ENCODE assay signal across 9 cellular contexts in the genomic region with DNA sequence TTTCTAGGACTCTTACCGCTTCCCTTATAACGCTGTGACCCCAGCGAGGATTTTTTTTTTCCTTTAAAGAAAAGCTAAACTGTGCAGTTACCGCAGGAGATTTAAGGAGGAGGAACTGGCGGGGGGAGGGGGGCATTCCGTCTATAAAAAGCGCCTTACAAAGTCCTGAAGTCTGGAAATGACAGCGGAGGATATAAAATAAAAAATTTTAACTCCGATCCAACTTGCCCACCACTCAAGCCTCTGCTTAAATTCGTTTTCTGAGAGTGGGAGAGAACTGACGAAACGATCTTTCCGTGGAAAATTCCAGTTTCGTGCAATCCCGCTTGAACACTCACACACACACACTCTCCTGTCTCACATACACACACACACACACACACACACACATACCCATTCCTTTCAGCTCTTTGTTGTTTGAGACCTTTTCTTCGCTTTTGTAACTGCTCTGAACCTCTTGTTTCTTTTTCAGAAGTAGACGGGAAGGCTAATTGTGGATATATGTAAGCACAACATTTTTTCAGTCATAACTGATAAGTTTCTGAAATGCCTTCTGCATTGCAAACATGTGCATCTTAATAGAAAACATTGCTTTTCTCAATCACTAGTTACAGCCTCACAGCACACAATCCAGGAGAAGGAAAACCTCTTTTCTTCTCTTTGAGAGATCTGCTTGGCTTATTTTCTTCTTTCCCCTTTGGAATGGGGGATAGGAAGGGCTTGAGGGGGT. TPM values are rescaled to one million over a fixed set of nuclear protein-coding genes. Genes with fewer than 3 reads are reported as not detected.
DNase-seq lines count a peak whose midpoint lies in the region; ATAC-seq, FAIRE-seq and TF ChIP-seq lines count a peak whose summit lies in the region.
"Had no signal": no experiment of that assay in that cellular context is flagged by ENCODE, and none has a peak within 500 bp of the region (broad histone marks: within the 10 kb centered on the region; RNA-seq: fewer than 3 reads in every experiment).

No MANE protein-coding gene starts in this region.

- H3K4me3 ChIP-seq in fibroblast of villous mesenchyme (ENCODE audit: low read depth, low read length) (peak overlapping the region; percentile 59), sigmoid colon (peak overlapping the region; percentile 18 to 45 (median 41))

- H3K9me3 ChIP-seq in ES-I3 (ENCODE audit: control insufficient read depth, insufficient read depth, low read length) (no peaks in the 10 kb centered on the region), T-helper 17 cell (ENCODE audit: control insufficient read depth, low read length, poor library complexity, severe bottlenecking) (no peaks in the 10 kb centered on the region), sigmoid colon (no peaks in the 10 kb centered on the region)

- peaks cover 85% of the 10 kb centered on the region for H3K27me3 Mint-ChIP-seq in T-helper 17 cell

- H3K27me3 ChIP-seq in sigmoid colon = peaks cover 42 to 89% (median 56%) of the 10 kb centered on the region in 3 donors

- no peaks in the 10 kb centered on the region for H3K36me3 Mint-ChIP-seq in T-helper 17 cell (ENCODE audit: low read depth)

- H3K27ac ChIP-seq in sigmoid colon = peak overlapping the region in 3 of 4 donors; percentile 44 to 91 (median 46)

- no peak for FAIRE-seq in HTR-8/SVneo (lab: Jason Lieb, UNC)

- no peak for TF ChIP-seq POLR2A in sigmoid colon (IDR thresholded peaks at IDR 0.05)

- H3K27ac Mint-ChIP-seq in T-helper 17 cell = no peak overlapping the region

- DNase-seq in T-helper 17 cell = no peak
- DNase-seq in fibroblast of villous mesenchyme (ENCODE audit: low read depth) = peak; percentile 36
- no peak for DNase-seq in sigmoid colon
- DNase-seq in NCI-H1092 treated with DMSO at 0.1 percent for 48 hours (lab: John Stamatoyannopoulos, UW) = no peak
- no peak for DNase-seq in COR-L47 (lab: John Stamatoyannopoulos, UW)
- no peak for DNase-seq in middle frontal gyrus (ENCODE audit: extremely low spot score, low spot score)
- no peak for DNase-seq in HTR-8/SVneo (ENCODE audit: insufficient read length, low spot score)
- DNase-seq: NK-92 treated with Interleukin-12 subunit alpha and Interleukin-12 subunit beta, amount 100 ng/mL, for 24 hours had no signal

- peak overlapping the region; percentile 81 for H3K4me3 Mint-ChIP-seq in T-helper 17 cell

- no peak for TF ChIP-seq CTCF in fibroblast of villous mesenchyme (IDR thresholded peaks at IDR 0.05; ENCODE audit: insufficient read depth, low read depth, low read length)
- no peak for TF ChIP-seq CTCF in sigmoid colon (IDR thresholded peaks at IDR 0.05)

- intact Hi-C loops in sigmoid colon (cut with DNase I) = no loop called here

- H3K36me3 ChIP-seq in ES-I3 (ENCODE audit: insufficient read depth, low read length) = no peaks in the 10 kb centered on the region
- no peaks in the 10 kb centered on the region for H3K36me3 ChIP-seq in sigmoid colon

- no peak for ATAC-seq in T-helper 17 cell

- H3K4me1 ChIP-seq in ES-I3 (ENCODE audit: insufficient read depth, low read length) (peaks cover 3% of the 10 kb centered on the region; the same call in 1 of the 2 replicates), sigmoid colon (peaks cover 0 to 44% (median 38%) of the 10 kb centered on the region in 4 donors)

- WGBS in sigmoid colon, 2 donors = 4 to 10% methylated on average over 17 of the region's 17 CpGs

- peak overlapping the region; percentile 61; the same call in 1 of the 2 replicates for H3K9ac ChIP-seq in ES-I3 (ENCODE audit: low read depth, low read length)

- H3K4me1 Mint-ChIP-seq in T-helper 17 cell = peaks cover 12% of the 10 kb centered on the region

- no peak for TF ChIP-seq EP300 in sigmoid colon (IDR thresholded peaks at IDR 0.05)

RNA-seq across cellular contexts. Expression of gene HPSE2, which starts 0.7 kb away (rescaled TPM):
- total RNA-seq in T-helper 17 cell (under 1 TPM in 1 of 2 donors, not detected in 1; 0.34 TPM), fibroblast of villous mesenchyme (5.6 and 12.2 TPM in 2 replicates), sigmoid colon (10 to 100 TPM in 1 of 4 donors, 1 to 10 TPM in 3; 4.8 to 11.8 (median 5.1) TPM)
- polyA plus RNA-seq in sigmoid colon = under 1 TPM; under 0.01 to 0.92 (median 0.52) TPM
